ENCODE assay signal across 9 cellular contexts in genomic region chr2:203688798-203689197, GRCh38. TPM values are rescaled to one million over a fixed set of nuclear protein-coding genes. Genes with fewer than 3 reads are reported as not detected.
DNase-seq lines count a peak whose midpoint lies in the region; ATAC-seq, FAIRE-seq and TF ChIP-seq lines count a peak whose summit lies in the region.
"Had no signal": no experiment of that assay in that cellular context is flagged by ENCODE, and none has a peak within 500 bp of the region (broad histone marks: within the 10 kb centered on the region; RNA-seq: fewer than 3 reads in every experiment).

No MANE protein-coding gene starts in this region.

- intact Hi-C loops in pancreas (cut with DNase I) = no loop called here

- no peak for TF ChIP-seq CTCF in brain microvascular endothelial cell (IDR thresholded peaks at IDR 0.05; ENCODE audit: low read depth, low read length, missing control alignments)
- TF ChIP-seq CTCF in pancreas (IDR thresholded peaks at IDR 0.05) = no peak

- WGBS in pancreas, 2 donors = 73 to 86% methylated on average over 4 of the region's 4 CpGs

- no peaks in the 10 kb centered on the region for H3K9me3 ChIP-seq in pancreas
- H3K9me3 ChIP-seq: A549 had no signal

- in situ Hi-C loops in brain microvascular endothelial cell (cut with HindIII; ENCODE audit: low pct_ligation_motif_present, low sequenced_read_pairs) = loop anchor here (10.0 kb wide), 1 partner anchor 116 kb away; no protein-coding TSS in a partner anchor

- ATAC-seq in HG03159 (IDR thresholded peaks at IDR 0.05; ENCODE audit: unreplicated experiment) (peak; percentile 70), pancreas (peak in 3 of 4 donors; percentile 11 to 28 (median 25))
- ATAC-seq: A549 had no signal

- H3K36me3 ChIP-seq in brain microvascular endothelial cell (replicated peaks) = no peaks in the 10 kb centered on the region
- no peaks in the 10 kb centered on the region for H3K36me3 ChIP-seq in pancreas

- H3K27me3 ChIP-seq in brain microvascular endothelial cell (replicated peaks) (no peaks in the 10 kb centered on the region), pancreas (no peaks in the 10 kb centered on the region)

- DNase-seq in SIG-M5 treated with dmso at 0.1 percent for 504 hours (lab: John Stamatoyannopoulos, UW; ENCODE audit: unreplicated experiment) = peak; percentile 53
- no peak for DNase-seq in SIG-M5 (lab: John Stamatoyannopoulos, UW)
- DNase-seq in brain microvascular endothelial cell = peak; percentile 71
- DNase-seq in pancreas = peak in 1 of 6 donors; percentile 21
- no peak for DNase-seq in GF-D8 (lab: John Stamatoyannopoulos, UW)
- no peak for DNase-seq in effector CD4-positive, alpha-beta T cell
- DNase-seq in NCI-H1436 (lab: John Stamatoyannopoulos, UW) = no peak

- no peak for FAIRE-seq in pancreas (lab: Jason Lieb, UNC)
- FAIRE-seq: A549 had no signal

- H3K4me1 ChIP-seq in pancreas = no peaks in the 10 kb centered on the region

- H3K4me3 ChIP-seq in brain microvascular endothelial cell (ENCODE audit: low read depth, low read length) = no peak overlapping the region
- H3K4me3 ChIP-seq in pancreas = no peak overlapping the region
- H3K4me3 ChIP-seq: A549 had no signal

- H3K27ac ChIP-seq in brain microvascular endothelial cell (no peak overlapping the region), pancreas (no peak overlapping the region)
- H3K27ac ChIP-seq: A549 had no signal

RNA-seq across cellular contexts. Expression of gene CD28, which starts 17.6 kb away (rescaled TPM):
- total RNA-seq in pancreas = under 1 TPM; 0.21 to 0.63 (median 0.30) TPM
- under 1 TPM in 1 of 2 donors, not detected in 1; 0.08 TPM for polyA plus RNA-seq in pancreas
- polyA plus RNA-seq: A549 had no signal

Comparison
In these comparisons a context has a peak if more than half of its experiments do, and no peak if none do; other contexts are left out.
1. DNase-seq: peak in SIG-M5 treated with dmso at 0.1 percent for 504 hours (single experiment) and brain microvascular endothelial cell (single experiment); none in SIG-M5 (single experiment), GF-D8 (single experiment), effector CD4-positive, alpha-beta T cell (single experiment) and NCI-H1436 (single experiment).